In genomic region chr22:48885919-48886305, GRCh38 we compare ENCODE assay signal across 23 cellular contexts.
DNase-seq lines count a peak whose midpoint lies in the region; ATAC-seq and TF ChIP-seq lines count a peak whose summit lies in the region.
"Had no signal": no experiment of that assay in that cellular context is flagged by ENCODE, and none has a peak within 500 bp of the region (broad histone marks: within the 10 kb centered on the region; RNA-seq: fewer than 3 reads in every experiment).

No MANE protein-coding gene starts in this region.

- H3K9me3 ChIP-seq in RWPE2 (ENCODE audit: severe bottlenecking) (no peaks in the 10 kb centered on the region), breast epithelium (no peaks in the 10 kb centered on the region)
- H3K9me3 ChIP-seq: colonic mucosa, Peyer's patch, tibial nerve had no signal

- TF ChIP-seq POLR2A in breast epithelium (IDR thresholded peaks at IDR 0.05), result no peak

- H3K4me1 ChIP-seq in RWPE2 (ENCODE audit: insufficient read depth, poor library complexity, severe bottlenecking) (no peaks in the 10 kb centered on the region), breast epithelium (no peaks in the 10 kb centered on the region)
- H3K4me1 ChIP-seq: colonic mucosa, gastroesophageal sphincter, neural progenitor cell, Peyer's patch had no signal

- ATAC-seq in RWPE2 (ENCODE audit: low read depth) (no peak), GM18498 (IDR thresholded peaks at IDR 0.05; ENCODE audit: unreplicated experiment) (no peak), GM19395 (IDR thresholded peaks at IDR 0.05; ENCODE audit: unreplicated experiment) (no peak)
- ATAC-seq: activated CD8-positive, alpha-beta T cell treated with anti-CD3 and anti-CD28 coated beads, Interleukin-2, amount 10 ng/mL, durations not matched to agents 7 days and 5 days; gastroesophageal sphincter had no signal

- H3K27ac ChIP-seq in RWPE2 (ENCODE audit: poor library complexity, severe bottlenecking), result no peak overlapping the region
- H3K27ac ChIP-seq in breast epithelium, result no peak overlapping the region
- H3K27ac ChIP-seq: colonic mucosa, gastroesophageal sphincter, neural progenitor cell, Peyer's patch, tibial nerve had no signal

- TF ChIP-seq CTCF in RWPE2 (IDR thresholded peaks at IDR 0.05; ENCODE audit: poor library complexity, severe bottlenecking) (no peak), breast epithelium (IDR thresholded peaks at IDR 0.05) (no peak)

- intact Hi-C loops in posterior vena cava (cut with DNase I) (loop anchor here in 1 of 2 donors (5.0 kb wide), 1 partner anchor 959 kb away; no protein-coding TSS in a partner anchor), breast epithelium (cut with DNase I; ENCODE audit: low total_unique reads) (no loop called here)

- H3K27me3 ChIP-seq in RWPE2 (ENCODE audit: insufficient read depth, poor library complexity, severe bottlenecking), result no peaks in the 10 kb centered on the region
- peaks cover 0 to 40% of the 10 kb centered on the region in 2 donors for H3K27me3 ChIP-seq in breast epithelium
- H3K27me3 ChIP-seq: colonic mucosa, neural progenitor cell, Peyer's patch, tibial nerve had no signal

- H3K36me3 ChIP-seq in RWPE2 (ENCODE audit: low read depth) (no peaks in the 10 kb centered on the region), breast epithelium (no peaks in the 10 kb centered on the region)
- H3K36me3 ChIP-seq: colonic mucosa, gastroesophageal sphincter, neural progenitor cell, Peyer's patch, tibial nerve had no signal

- DNase-seq in NCI-H345 treated with DMSO at 0.1 percent for 48 hours (lab: John Stamatoyannopoulos, UW; ENCODE audit: unreplicated experiment) (peak; percentile 50), NCI-H345 (lab: John Stamatoyannopoulos, UW) (no peak), DMS153 treated with DMSO at 0.1 percent for 48 hours (lab: John Stamatoyannopoulos, UW; ENCODE audit: unreplicated experiment) (peak; percentile 68), RWPE2 (ENCODE audit: low spot score) (peak; percentile 33), posterior vena cava (ENCODE audit: low spot score) (peak; percentile 70), breast epithelium (ENCODE audit: low spot score in 2 of 2) (no peak)
- DNase-seq: activated CD8-positive, alpha-beta T cell treated with anti-CD3 and anti-CD28 coated beads, Interleukin-2, amount 10 ng/mL, durations not matched to agents 7 days and 5 days; activated naive CD4-positive, alpha-beta T cell treated with Interleukin-2 at 50 U/mL for 16 hours; amniotic stem cell; colonic mucosa; hypothalamus; KG1; mammary epithelial cell; MM.1S; NCI-H146; NCI-H446; stimulated activated CD8-positive, alpha-beta memory T cell treated with anti-CD3 and anti-CD28 coated beads, Interleukin-4, amount 100 ng/mL, for 48 hours had no signal

- no peak overlapping the region for H3K4me3 ChIP-seq in RWPE2 (ENCODE audit: severe bottlenecking)
- H3K4me3 ChIP-seq in breast epithelium, result no peak overlapping the region
- H3K4me3 ChIP-seq: colonic mucosa, gastroesophageal sphincter, neural progenitor cell, Peyer's patch, tibial nerve had no signal

Comparison
In these comparisons a context has a peak if more than half of its experiments do, and no peak if none do; other contexts are left out.
1. DNase-seq: peak in NCI-H345 treated with DMSO at 0.1 percent for 48 hours (single experiment), DMS153 treated with DMSO at 0.1 percent for 48 hours (single experiment), RWPE2 (single experiment) and posterior vena cava (single experiment); none in NCI-H345 (single experiment) and breast epithelium (0 of 2).